In the genomic region with DNA sequence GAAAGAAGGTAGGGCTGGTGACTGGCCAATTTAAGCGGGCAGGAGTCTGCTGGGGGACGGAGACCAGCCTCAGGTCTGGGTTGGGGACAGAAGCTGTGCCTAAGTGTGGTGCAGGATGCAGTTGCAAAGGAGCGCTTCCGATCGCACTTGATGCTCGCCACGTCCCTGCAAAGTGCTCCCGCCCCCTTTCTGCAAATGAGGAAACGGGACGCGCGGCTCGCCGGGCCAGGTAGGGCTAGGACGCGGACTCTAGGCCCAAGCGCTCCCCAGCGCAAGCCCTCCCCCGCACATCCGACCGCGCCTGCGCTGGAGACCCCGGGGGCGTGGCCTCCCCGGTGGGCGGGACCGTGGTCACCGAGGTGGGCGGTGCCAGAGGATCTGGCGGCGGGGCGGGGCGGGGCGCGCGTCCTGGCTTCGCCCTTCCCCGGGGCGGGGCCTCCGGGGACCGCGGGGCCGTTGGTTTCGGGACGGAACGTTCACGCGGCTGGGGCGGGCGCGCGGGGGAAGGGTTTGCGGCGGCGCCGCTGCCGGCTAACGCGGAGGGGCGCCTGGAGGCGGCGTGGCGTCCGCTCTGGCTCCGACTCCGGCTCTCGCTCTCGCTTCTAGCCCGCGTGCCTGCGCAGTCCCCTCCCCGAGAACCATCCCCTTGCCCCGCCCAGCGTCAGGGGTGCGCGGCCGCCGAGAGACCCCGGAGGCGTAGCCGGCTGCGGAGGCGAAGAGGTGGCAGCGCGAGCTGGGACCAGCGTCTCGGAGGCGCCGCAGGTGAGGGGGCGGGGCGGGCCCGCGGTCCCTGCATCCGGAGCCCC, we compare ENCODE assay signal across 1 cellular context.
TF ChIP-seq lines count a peak whose summit lies in the region.

A gene (plus strand): TSS at position 513 of the 806 bp plus-strand sequence. CDS start 12,446 bp downstream, outside the sequence.

TF ChIP-seq in HepG2, 621 proteins besides CTCF, POLR2A, EP300 and RAD21 (continued from another document and continues in another):
- TF ChIP-seq, protein P1, sequence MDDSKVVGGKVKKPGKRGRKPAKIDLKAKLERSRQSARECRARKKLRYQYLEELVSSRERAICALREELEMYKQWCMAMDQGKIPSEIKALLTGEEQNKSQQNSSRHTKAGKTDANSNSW (CRISPR knock-in tag; IDR thresholded peaks at IDR 0.05; ENCODE audit: borderline replicate concordance): no peak
- peak; percentile 44; the same call in 1 of the 2 replicates for TF ChIP-seq ESRRA (CRISPR knock-in tag; IDR thresholded peaks at IDR 0.05; ENCODE audit: low read depth)
- TF ChIP-seq RFX3 (CRISPR knock-in tag; IDR thresholded peaks at IDR 0.05): no peak
- TF ChIP-seq, protein P2, sequence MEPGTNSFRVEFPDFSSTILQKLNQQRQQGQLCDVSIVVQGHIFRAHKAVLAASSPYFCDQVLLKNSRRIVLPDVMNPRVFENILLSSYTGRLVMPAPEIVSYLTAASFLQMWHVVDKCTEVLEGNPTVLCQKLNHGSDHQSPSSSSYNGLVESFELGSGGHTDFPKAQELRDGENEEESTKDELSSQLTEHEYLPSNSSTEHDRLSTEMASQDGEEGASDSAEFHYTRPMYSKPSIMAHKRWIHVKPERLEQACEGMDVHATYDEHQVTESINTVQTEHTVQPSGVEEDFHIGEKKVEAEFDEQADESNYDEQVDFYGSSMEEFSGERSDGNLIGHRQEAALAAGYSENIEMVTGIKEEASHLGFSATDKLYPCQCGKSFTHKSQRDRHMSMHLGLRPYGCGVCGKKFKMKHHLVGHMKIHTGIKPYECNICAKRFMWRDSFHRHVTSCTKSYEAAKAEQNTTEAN (CRISPR knock-in tag; conservative IDR thresholded peaks at IDR 0.05): peak; percentile 67; the same call in 1 of the 2 replicates
- TF ChIP-seq ZFP1 (CRISPR knock-in tag; IDR thresholded peaks at IDR 0.05): no peak; the same call in 1 of the 2 replicates
- peak; percentile 19; the same call in 1 of the 2 replicates for TF ChIP-seq NFYC (CRISPR knock-in tag; IDR thresholded peaks at IDR 0.05)
- TF ChIP-seq, protein P3, sequence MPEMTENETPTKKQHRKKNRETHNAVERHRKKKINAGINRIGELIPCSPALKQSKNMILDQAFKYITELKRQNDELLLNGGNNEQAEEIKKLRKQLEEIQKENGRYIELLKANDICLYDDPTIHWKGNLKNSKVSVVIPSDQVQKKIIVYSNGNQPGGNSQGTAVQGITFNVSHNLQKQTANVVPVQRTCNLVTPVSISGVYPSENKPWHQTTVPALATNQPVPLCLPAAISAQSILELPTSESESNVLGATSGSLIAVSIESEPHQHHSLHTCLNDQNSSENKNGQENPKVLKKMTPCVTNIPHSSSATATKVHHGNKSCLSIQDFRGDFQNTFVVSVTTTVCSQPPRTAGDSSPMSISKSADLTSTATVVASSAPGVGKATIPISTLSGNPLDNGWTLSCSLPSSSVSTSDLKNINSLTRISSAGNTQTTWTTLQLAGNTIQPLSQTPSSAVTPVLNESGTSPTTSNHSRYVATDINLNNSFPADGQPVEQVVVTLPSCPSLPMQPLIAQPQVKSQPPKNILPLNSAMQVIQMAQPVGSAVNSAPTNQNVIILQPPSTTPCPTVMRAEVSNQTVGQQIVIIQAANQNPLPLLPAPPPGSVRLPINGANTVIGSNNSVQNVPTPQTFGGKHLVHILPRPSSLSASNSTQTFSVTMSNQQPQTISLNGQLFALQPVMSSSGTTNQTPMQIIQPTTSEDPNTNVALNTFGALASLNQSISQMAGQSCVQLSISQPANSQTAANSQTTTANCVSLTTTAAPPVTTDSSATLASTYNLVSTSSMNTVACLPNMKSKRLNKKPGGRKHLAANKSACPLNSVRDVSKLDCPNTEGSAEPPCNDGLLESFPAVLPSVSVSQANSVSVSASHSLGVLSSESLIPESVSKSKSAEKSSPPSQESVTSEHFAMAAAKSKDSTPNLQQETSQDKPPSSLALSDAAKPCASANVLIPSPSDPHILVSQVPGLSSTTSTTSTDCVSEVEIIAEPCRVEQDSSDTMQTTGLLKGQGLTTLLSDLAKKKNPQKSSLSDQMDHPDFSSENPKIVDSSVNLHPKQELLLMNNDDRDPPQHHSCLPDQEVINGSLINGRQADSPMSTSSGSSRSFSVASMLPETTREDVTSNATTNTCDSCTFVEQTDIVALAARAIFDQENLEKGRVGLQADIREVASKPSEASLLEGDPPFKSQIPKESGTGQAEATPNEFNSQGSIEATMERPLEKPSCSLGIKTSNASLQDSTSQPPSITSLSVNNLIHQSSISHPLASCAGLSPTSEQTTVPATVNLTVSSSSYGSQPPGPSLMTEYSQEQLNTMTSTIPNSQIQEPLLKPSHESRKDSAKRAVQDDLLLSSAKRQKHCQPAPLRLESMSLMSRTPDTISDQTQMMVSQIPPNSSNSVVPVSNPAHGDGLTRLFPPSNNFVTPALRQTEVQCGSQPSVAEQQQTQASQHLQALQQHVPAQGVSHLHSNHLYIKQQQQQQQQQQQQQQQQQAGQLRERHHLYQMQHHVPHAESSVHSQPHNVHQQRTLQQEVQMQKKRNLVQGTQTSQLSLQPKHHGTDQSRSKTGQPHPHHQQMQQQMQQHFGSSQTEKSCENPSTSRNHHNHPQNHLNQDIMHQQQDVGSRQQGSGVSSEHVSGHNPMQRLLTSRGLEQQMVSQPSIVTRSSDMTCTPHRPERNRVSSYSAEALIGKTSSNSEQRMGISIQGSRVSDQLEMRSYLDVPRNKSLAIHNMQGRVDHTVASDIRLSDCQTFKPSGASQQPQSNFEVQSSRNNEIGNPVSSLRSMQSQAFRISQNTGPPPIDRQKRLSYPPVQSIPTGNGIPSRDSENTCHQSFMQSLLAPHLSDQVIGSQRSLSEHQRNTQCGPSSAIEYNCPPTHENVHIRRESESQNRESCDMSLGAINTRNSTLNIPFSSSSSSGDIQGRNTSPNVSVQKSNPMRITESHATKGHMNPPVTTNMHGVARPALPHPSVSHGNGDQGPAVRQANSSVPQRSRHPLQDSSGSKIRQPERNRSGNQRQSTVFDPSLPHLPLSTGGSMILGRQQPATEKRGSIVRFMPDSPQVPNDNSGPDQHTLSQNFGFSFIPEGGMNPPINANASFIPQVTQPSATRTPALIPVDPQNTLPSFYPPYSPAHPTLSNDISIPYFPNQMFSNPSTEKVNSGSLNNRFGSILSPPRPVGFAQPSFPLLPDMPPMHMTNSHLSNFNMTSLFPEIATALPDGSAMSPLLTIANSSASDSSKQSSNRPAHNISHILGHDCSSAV (CRISPR knock-in tag; IDR thresholded peaks at IDR 0.05; ENCODE audit: borderline replicate concordance): no peak
- TF ChIP-seq PCBP1 (IDR thresholded peaks at IDR 0.05; ENCODE audit: borderline replicate concordance, low read depth, low read length): 0 out of 2 replicates have a peak, but pooled peaks have one; percentile 41
- TF ChIP-seq KAT8 (CRISPR knock-in tag; IDR thresholded peaks at IDR 0.05): peak; percentile 44; the same call in 1 of the 2 replicates
- TF ChIP-seq, protein P4, sequence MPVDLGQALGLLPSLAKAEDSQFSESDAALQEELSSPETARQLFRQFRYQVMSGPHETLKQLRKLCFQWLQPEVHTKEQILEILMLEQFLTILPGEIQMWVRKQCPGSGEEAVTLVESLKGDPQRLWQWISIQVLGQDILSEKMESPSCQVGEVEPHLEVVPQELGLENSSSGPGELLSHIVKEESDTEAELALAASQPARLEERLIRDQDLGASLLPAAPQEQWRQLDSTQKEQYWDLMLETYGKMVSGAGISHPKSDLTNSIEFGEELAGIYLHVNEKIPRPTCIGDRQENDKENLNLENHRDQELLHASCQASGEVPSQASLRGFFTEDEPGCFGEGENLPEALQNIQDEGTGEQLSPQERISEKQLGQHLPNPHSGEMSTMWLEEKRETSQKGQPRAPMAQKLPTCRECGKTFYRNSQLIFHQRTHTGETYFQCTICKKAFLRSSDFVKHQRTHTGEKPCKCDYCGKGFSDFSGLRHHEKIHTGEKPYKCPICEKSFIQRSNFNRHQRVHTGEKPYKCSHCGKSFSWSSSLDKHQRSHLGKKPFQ (CRISPR knock-in tag; IDR thresholded peaks at IDR 0.05; ENCODE audit: insufficient replicate concordance): no peak
- TF ChIP-seq, protein P5, sequence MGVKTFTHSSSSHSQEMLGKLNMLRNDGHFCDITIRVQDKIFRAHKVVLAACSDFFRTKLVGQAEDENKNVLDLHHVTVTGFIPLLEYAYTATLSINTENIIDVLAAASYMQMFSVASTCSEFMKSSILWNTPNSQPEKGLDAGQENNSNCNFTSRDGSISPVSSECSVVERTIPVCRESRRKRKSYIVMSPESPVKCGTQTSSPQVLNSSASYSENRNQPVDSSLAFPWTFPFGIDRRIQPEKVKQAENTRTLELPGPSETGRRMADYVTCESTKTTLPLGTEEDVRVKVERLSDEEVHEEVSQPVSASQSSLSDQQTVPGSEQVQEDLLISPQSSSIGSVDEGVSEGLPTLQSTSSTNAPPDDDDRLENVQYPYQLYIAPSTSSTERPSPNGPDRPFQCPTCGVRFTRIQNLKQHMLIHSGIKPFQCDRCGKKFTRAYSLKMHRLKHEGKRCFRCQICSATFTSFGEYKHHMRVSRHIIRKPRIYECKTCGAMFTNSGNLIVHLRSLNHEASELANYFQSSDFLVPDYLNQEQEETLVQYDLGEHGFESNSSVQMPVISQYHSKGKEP (CRISPR knock-in tag; IDR thresholded peaks at IDR 0.05): no peak
- TF ChIP-seq RBAK (CRISPR knock-in tag; IDR thresholded peaks at IDR 0.05): no peak
- no peak for TF ChIP-seq ZSCAN22 (CRISPR knock-in tag; IDR thresholded peaks at IDR 0.05)
- TF ChIP-seq, protein P6, sequence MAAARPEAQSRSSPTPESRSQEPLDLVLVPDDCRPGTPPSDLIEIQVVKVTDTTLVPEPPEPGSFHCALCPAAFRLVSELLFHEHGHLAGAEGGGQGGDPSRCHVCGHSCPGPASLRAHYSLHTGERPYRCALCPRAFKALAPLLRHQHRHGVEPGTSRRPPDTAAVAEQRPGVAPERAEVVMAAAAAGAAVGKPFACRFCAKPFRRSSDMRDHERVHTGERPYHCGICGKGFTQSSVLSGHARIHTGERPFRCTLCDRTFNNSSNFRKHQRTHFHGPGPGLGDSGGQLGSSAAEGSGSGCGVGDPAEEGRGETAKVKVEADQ (CRISPR knock-in tag; IDR thresholded peaks at IDR 0.05; ENCODE audit: borderline replicate concordance): no peak
- TF ChIP-seq, protein P7, sequence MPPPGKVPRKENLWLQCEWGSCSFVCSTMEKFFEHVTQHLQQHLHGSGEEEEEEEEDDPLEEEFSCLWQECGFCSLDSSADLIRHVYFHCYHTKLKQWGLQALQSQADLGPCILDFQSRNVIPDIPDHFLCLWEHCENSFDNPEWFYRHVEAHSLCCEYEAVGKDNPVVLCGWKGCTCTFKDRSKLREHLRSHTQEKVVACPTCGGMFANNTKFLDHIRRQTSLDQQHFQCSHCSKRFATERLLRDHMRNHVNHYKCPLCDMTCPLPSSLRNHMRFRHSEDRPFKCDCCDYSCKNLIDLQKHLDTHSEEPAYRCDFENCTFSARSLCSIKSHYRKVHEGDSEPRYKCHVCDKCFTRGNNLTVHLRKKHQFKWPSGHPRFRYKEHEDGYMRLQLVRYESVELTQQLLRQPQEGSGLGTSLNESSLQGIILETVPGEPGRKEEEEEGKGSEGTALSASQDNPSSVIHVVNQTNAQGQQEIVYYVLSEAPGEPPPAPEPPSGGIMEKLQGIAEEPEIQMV (CRISPR knock-in tag; IDR thresholded peaks at IDR 0.05; ENCODE audit: low read depth): no peak
- TF ChIP-seq, protein P8, sequence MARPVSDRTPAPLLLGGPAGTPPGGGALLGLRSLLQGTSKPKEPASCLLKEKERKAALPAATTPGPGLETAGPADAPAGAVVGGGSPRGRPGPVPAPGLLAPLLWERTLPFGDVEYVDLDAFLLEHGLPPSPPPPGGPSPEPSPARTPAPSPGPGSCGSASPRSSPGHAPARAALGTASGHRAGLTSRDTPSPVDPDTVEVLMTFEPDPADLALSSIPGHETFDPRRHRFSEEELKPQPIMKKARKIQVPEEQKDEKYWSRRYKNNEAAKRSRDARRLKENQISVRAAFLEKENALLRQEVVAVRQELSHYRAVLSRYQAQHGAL (CRISPR knock-in tag; IDR thresholded peaks at IDR 0.05; ENCODE audit: not compliant biosample characterization): no peak
- no peak for TF ChIP-seq ZNF678 (CRISPR knock-in tag; IDR thresholded peaks at IDR 0.05)
- TF ChIP-seq KLF16 (CRISPR knock-in tag; IDR thresholded peaks at IDR 0.05): peak in 1 of 2 experiments; percentile 49; a peak in 1 of 4 replicates
- TF ChIP-seq, protein P9, sequence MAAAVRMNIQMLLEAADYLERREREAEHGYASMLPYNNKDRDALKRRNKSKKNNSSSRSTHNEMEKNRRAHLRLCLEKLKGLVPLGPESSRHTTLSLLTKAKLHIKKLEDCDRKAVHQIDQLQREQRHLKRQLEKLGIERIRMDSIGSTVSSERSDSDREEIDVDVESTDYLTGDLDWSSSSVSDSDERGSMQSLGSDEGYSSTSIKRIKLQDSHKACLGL (CRISPR knock-in tag; IDR thresholded peaks at IDR 0.05): peak; percentile 85
- no peak for TF ChIP-seq ONECUT2 (CRISPR knock-in tag; IDR thresholded peaks at IDR 0.05)
- TF ChIP-seq SIX1 (CRISPR knock-in tag; IDR thresholded peaks at IDR 0.05; ENCODE audit: borderline replicate concordance): no peak
- no peak for TF ChIP-seq MAFK (conservative IDR thresholded peaks at IDR 0.05 in 1 of 2, IDR thresholded peaks at IDR 0.05 in 1 of 2; ENCODE audit: low read length in 2 of 2)
- no peak for TF ChIP-seq ZNF44 (CRISPR knock-in tag; IDR thresholded peaks at IDR 0.05)
- no peak; the same call in 1 of the 2 replicates for TF ChIP-seq ZNF616 (CRISPR knock-in tag; IDR thresholded peaks at IDR 0.05; ENCODE audit: low read depth)
- TF ChIP-seq, protein P10, sequence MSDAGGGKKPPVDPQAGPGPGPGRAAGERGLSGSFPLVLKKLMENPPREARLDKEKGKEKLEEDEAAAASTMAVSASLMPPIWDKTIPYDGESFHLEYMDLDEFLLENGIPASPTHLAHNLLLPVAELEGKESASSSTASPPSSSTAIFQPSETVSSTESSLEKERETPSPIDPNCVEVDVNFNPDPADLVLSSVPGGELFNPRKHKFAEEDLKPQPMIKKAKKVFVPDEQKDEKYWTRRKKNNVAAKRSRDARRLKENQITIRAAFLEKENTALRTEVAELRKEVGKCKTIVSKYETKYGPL (CRISPR knock-in tag; IDR thresholded peaks at IDR 0.05): 0 out of 2 replicates have a peak, but pooled peaks have one; percentile 47
- TF ChIP-seq, protein P11, sequence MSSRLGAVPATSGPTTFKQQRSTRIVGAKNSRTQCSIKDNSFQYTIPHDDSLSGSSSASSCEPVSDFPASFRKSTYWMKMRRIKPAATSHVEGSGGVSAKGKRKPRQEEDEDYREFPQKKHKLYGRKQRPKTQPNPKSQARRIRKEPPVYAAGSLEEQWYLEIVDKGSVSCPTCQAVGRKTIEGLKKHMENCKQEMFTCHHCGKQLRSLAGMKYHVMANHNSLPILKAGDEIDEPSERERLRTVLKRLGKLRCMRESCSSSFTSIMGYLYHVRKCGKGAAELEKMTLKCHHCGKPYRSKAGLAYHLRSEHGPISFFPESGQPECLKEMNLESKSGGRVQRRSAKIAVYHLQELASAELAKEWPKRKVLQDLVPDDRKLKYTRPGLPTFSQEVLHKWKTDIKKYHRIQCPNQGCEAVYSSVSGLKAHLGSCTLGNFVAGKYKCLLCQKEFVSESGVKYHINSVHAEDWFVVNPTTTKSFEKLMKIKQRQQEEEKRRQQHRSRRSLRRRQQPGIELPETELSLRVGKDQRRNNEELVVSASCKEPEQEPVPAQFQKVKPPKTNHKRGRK (CRISPR knock-in tag; IDR thresholded peaks at IDR 0.05): no peak
- peak; percentile 71 for TF ChIP-seq ELF1 (CRISPR knock-in tag; IDR thresholded peaks at IDR 0.05)
- TF ChIP-seq, protein P12, sequence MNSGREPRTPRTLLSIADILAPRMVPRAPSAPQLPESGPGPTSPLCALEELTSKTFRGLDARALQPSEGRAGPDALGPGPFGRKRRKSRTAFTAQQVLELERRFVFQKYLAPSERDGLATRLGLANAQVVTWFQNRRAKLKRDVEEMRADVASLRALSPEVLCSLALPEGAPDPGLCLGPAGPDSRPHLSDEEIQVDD (CRISPR knock-in tag; IDR thresholded peaks at IDR 0.05; ENCODE audit: borderline replicate concordance): no peak
- no peak for TF ChIP-seq ZNF234 (CRISPR knock-in tag; conservative IDR thresholded peaks at IDR 0.05)
- TF ChIP-seq RELA (CRISPR knock-in tag; IDR thresholded peaks at IDR 0.05): no peak
- no peak for TF ChIP-seq GTF3A (CRISPR knock-in tag; conservative IDR thresholded peaks at IDR 0.05)
- TF ChIP-seq ZNF615 (CRISPR knock-in tag; IDR thresholded peaks at IDR 0.05; ENCODE audit: borderline replicate concordance): no peak
